In the genomic region with DNA sequence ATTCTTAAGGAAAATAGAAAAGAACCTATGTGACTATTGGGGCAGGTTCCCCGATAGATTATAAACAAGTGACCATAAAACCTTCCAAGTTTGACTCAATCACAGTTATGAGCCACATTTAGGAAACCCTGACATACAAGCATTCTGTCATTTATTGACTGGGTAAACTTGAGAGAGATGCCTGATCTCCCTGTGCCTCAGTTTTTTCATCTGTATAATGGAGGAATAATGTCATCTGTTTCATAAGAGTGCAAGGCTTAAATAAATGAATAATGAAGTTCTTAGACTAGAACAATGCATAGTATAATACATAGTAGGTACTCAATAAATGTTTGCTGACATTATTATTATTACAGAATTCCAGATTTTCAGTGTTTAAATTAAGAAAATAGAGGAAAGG, we compare ENCODE assay signal across 10 cellular contexts.
"Had no signal": no experiment of that assay in that cellular context is flagged by ENCODE, and none has a peak within 500 bp of the region (broad histone marks: within the 10 kb centered on the region; RNA-seq: fewer than 3 reads in every experiment).

No MANE protein-coding gene starts in this region.

- H3K4me3 Mint-ChIP-seq: HFFc6 had no signal

- H3K4me2 ChIP-seq: KMS-11 had no signal

- H3K27ac Mint-ChIP-seq: HFFc6 had no signal

- H3K4me1 ChIP-seq: HAP-1 had no signal

- H3K27ac ChIP-seq: GM23248, HL-60, KMS-11 had no signal

- H3K4me3 ChIP-seq: GM23248, HAP-1 had no signal

- H3K9me3 ChIP-seq: HAP-1 had no signal

- H2AFZ ChIP-seq: GM23248 had no signal

- ATAC-seq: HCT116 had no signal

- H3K9ac ChIP-seq: GM23248, KMS-11 had no signal

- H3K36me3 ChIP-seq: HAP-1 had no signal

- DNase-seq: GM23248, H7, HFFc6, IMR-90, Karpas-422, KBM-7 had no signal
